20 cellular contexts compared by ENCODE assay signal in genomic region chr11:75792127-75792731, GRCh38. TPM values are rescaled to one million over a fixed set of nuclear protein-coding genes. Genes with fewer than 3 reads are reported as not detected.
DNase-seq lines count a peak whose midpoint lies in the region; TF ChIP-seq lines count a peak whose summit lies in the region.
"Had no signal": no experiment of that assay in that cellular context is flagged by ENCODE, and none has a peak within 500 bp of the region (broad histone marks: within the 10 kb centered on the region; RNA-seq: fewer than 3 reads in every experiment).

No MANE protein-coding gene starts in this region.

- H3K9me2 ChIP-seq in Karpas-422 (replicated peaks; ENCODE audit: insufficient read depth, low read length): no peaks in the 10 kb centered on the region

- no peak overlapping the region for H3K9ac ChIP-seq in Karpas-422 (ENCODE audit: low read length)

- H3K9me3 ChIP-seq in spleen: no peaks in the 10 kb centered on the region
- no peaks in the 10 kb centered on the region for H3K9me3 ChIP-seq in Karpas-422 (ENCODE audit: low read length)
- H3K9me3 ChIP-seq: A549, Peyer's patch, SJSA1 had no signal

- no peak overlapping the region for H3K27ac ChIP-seq in spleen
- H3K27ac ChIP-seq in Karpas-422 (ENCODE audit: low read length): no peak overlapping the region
- H3K27ac ChIP-seq: A549, Peyer's patch, SJSA1 had no signal

- H3K4me3 Mint-ChIP-seq in CD14-positive monocyte: no peak overlapping the region
- H3K4me3 Mint-ChIP-seq: B cell had no signal

- DNase-seq in CD14-positive monocyte (ENCODE audit: low spot score) (peak; percentile 33), NCI-H146 (lab: John Stamatoyannopoulos, UW) (peak; percentile 59), left kidney (ENCODE audit: low read depth, low spot score) (peak; percentile 11), spleen (peak; percentile 51), T-helper 9 cell (no peak), cerebellum (ENCODE audit: low spot score) (no peak), Karpas-422 (no peak)
- DNase-seq: COR-L47, DMS79, MM.1S, NCI-H1092, NCI-H1436, NCI-H2029, NCI-H2227 treated with DMSO at 0.1 percent for 48 hours, NCI-H510A, NCI-H748 treated with DMSO at 0.1 percent for 48 hours, Peyer's patch had no signal

- TF ChIP-seq POLR2A in spleen (IDR thresholded peaks at IDR 0.05): no peak

- H3K27me3 ChIP-seq in spleen (replicated peaks in 1 of 7): no peaks in the 10 kb centered on the region
- H3K27me3 ChIP-seq in Karpas-422 (ENCODE audit: low read length): no peaks in the 10 kb centered on the region
- H3K27me3 ChIP-seq: Peyer's patch, SJSA1 had no signal

- TF ChIP-seq CTCF in CD14-positive monocyte (IDR thresholded peaks at IDR 0.05) (no peak), spleen (IDR thresholded peaks at IDR 0.05 in 8 of 11, conservative IDR thresholded peaks at IDR 0.05 in 3 of 11) (no peak)

- peaks cover 0 to 4% (median 0%) of the 10 kb centered on the region in 3 donors for H3K27me3 Mint-ChIP-seq in CD14-positive monocyte (ENCODE audit: low read depth in 3 of 3)
- H3K27me3 Mint-ChIP-seq: B cell had no signal

- intact Hi-C loops in CD14-positive monocyte (cut with micrococcal nuclease): no loop called here
- intact Hi-C loops in spleen (cut with DNase I; ENCODE audit: low total_unique reads): no loop called here

- 91 to 98% (median 96%) methylated on average over 6 of the region's 6 CpGs for WGBS in spleen, 5 donors

- H2AFZ ChIP-seq in Karpas-422 (ENCODE audit: low read length): no peak overlapping the region

- no peak overlapping the region for H3K4me3 ChIP-seq in spleen
- H3K4me3 ChIP-seq in Karpas-422 (ENCODE audit: low read length): no peak overlapping the region
- H3K4me3 ChIP-seq: A549, Peyer's patch, SJSA1 had no signal

- no peaks in the 10 kb centered on the region for H3K4me1 Mint-ChIP-seq in CD14-positive monocyte

- H3K4me1 ChIP-seq in spleen (no peaks in the 10 kb centered on the region), Karpas-422 (ENCODE audit: low read length) (no peaks in the 10 kb centered on the region)
- H3K4me1 ChIP-seq: Peyer's patch, SJSA1 had no signal

- no peaks in the 10 kb centered on the region for H3K79me2 ChIP-seq in Karpas-422 (ENCODE audit: low read length)

- H3K27ac Mint-ChIP-seq in CD14-positive monocyte: peak overlapping the region in 1 of 7 donors; percentile 69
- H3K27ac Mint-ChIP-seq: B cell had no signal

- peaks cover 81 to 82% of the 10 kb centered on the region in 2 donors for H3K36me3 Mint-ChIP-seq in CD14-positive monocyte

- no peaks in the 10 kb centered on the region for H3K9me3 Mint-ChIP-seq in CD14-positive monocyte

- H3K4me2 ChIP-seq in Karpas-422 (ENCODE audit: low read depth, low read length, poor library complexity, severe bottlenecking): no peak overlapping the region

- H4K20me1 ChIP-seq in Karpas-422 (ENCODE audit: insufficient read depth, low read depth, low read length): no peaks in the 10 kb centered on the region

- H3K36me3 ChIP-seq in spleen (peaks cover 0 to 64% (median 0%) of the 10 kb centered on the region in 6 donors), Karpas-422 (ENCODE audit: insufficient read depth, low read length) (no peaks in the 10 kb centered on the region)
- H3K36me3 ChIP-seq: Peyer's patch, SJSA1 had no signal

RNA-seq across cellular contexts. Expression of gene UVRAG, which starts 22.8 kb away (rescaled TPM):
- polyA plus RNA-seq in CD14-positive monocyte (10 to 100 TPM; 13.7 to 20.0 TPM), spleen (10 to 100 TPM; 13.8 to 15.7 (median 14.8) TPM)
- total RNA-seq in spleen (10 to 100 TPM; 35.0 to 80.8 (median 58.8) TPM), cerebellum (38.2 TPM)
- 35.4 and 52.7 TPM in 2 replicates for total RNA-seq in Karpas-422 (2014; rRNA removed; shearing (Covaris generic); ENCODE audit: low replicate concordance)

RNA-seq across cellular contexts. Expression of gene DGAT2, which starts 23.7 kb away (rescaled TPM):
- polyA plus RNA-seq in CD14-positive monocyte: 10 to 100 TPM in 1 of 2 donors, 1 to 10 TPM in 1; 7.0 to 18.4 TPM
- total RNA-seq in spleen: 10 to 100 TPM; 14.1 to 71.7 (median 22.5) TPM
- polyA plus RNA-seq in spleen: 1 to 10 TPM; 3.5 to 9.5 (median 6.4) TPM
- 2.4 TPM for total RNA-seq in cerebellum
- total RNA-seq in Karpas-422 (2014; rRNA removed; shearing (Covaris generic); ENCODE audit: low replicate concordance): 1.9 and 3.7 TPM in 2 replicates
- total RNA-seq: SJSA1 had no signal

Comparison
In these comparisons a context has a peak if more than half of its experiments do, and no peak if none do; other contexts are left out.
1. DNase-seq: peak in CD14-positive monocyte (single experiment), NCI-H146 (single experiment), left kidney (single experiment) and spleen (single experiment); none in T-helper 9 cell (single experiment), cerebellum (single experiment) and Karpas-422 (single experiment).